ENCODE assay signal across 14 cellular contexts in genomic region chr1:10989920-10990520, GRCh38. TPM values are rescaled to one million over a fixed set of nuclear protein-coding genes. Genes with fewer than 3 reads are reported as not detected.
A peak's percentile ranks its signal among the peaks of the same experiment; 100 is the strongest.
DNase-seq lines count a peak whose midpoint lies in the region; ATAC-seq, FAIRE-seq and TF ChIP-seq lines count a peak whose summit lies in the region.
"Not testable (repeated sequence)": the region's sequence is repeated elsewhere in the genome, so short reads cannot be mapped to it uniquely, and the experiment has no call there.
"Had no signal": no experiment of that assay in that cellular context is flagged by ENCODE, and none has a peak within 500 bp of the region (broad histone marks: within the 10 kb centered on the region; RNA-seq: fewer than 3 reads in every experiment).

No MANE protein-coding gene starts in this region.

- POLR2A ChIA-PET in K562 (lab: Yijun Ruan, JAX): interaction anchor here (0.5 to 1.0 kb wide), 3 partner anchors 12 to 144 kb away, joined by 3 to 4 read pairs (median 3); partner anchors contain the start of gene TARDBP

- peak overlapping the region; percentile 50; the same call in 1 of the 2 replicates for H3K4me2 ChIP-seq in BLaER1
- not testable (repeated sequence) for H3K4me2 ChIP-seq in K562 (ENCODE audit: insufficient read depth, low read length)

- FAIRE-seq in K562 (lab: Jason Lieb, UNC); kidney (lab: Jason Lieb, UNC); urothelium cell line (lab: Jason Lieb, UNC): not testable (repeated sequence)

- not testable (repeated sequence) for H3K27ac ChIP-seq in BLaER1; K562 (ENCODE audit: extremely low read depth, low read depth, low read length); kidney (ENCODE audit: low read depth in 2 of 2, low read length in 2 of 2)

- H3K9me1 ChIP-seq in K562 (ENCODE audit: control insufficient read depth, insufficient read depth, low read length): not testable (repeated sequence)

- TF ChIP-seq POLR2A in K562 (conservative IDR thresholded peaks at IDR 0.05): not testable (repeated sequence)

- not testable (repeated sequence) for H3K36me3 ChIP-seq in BLaER1; H7 (replicated peaks; ENCODE audit: control insufficient read depth, insufficient read depth, low read length); K562 (ENCODE audit: control insufficient read depth, insufficient read depth, low read length); kidney (ENCODE audit: control insufficient read depth in 1 of 2, insufficient read depth in 2 of 2, low read length in 2 of 2)

- H3K9ac ChIP-seq in BLaER1; K562 (ENCODE audit: insufficient read depth in 1 of 2, low read depth in 2 of 2, low read length in 2 of 2); kidney (ENCODE audit: low read length in 2 of 2): not testable (repeated sequence)

- in situ Hi-C loops in K562 (cut with MboI): not testable (repeated sequence)

- CTCF ChIA-PET in K562 (lab: Yijun Ruan, JAX; ENCODE audit: low intra/inter-chr PET ratio): not testable (repeated sequence)

- 1% methylated on average over 6 of the region's 6 CpGs for whole genome bisulfite sequencing in K562 (ENCODE audit: insufficient coverage, low coverage, missing lambda C conversion rate)

- peak; percentile 39 for DNase-seq in H7
- DNase-seq in M059J (ENCODE audit: low read depth): peak; percentile 58
- DNase-seq in OCI-M1 (lab: John Stamatoyannopoulos, UW): peak; percentile 27
- DNase-seq in K562 (ENCODE audit: extremely low read depth in 1 of 4, low spot score in 3 of 4): not testable (repeated sequence)
- DNase-seq in kidney: peak; percentile 23
- DNase-seq in urothelium cell line (ENCODE audit: low spot score): peak; percentile 58

- ATAC-seq in SK-N-SH treated with all-trans-retinoic acid at 6 μM for 48 hours: peak; percentile 72; the same call in 2 of the 3 replicates
- not testable (repeated sequence) for ATAC-seq in K562

- not testable (repeated sequence) for TF ChIP-seq RAD21 in K562 (CRISPR knock-in tag; conservative IDR thresholded peaks at IDR 0.05 in 1 of 2, IDR thresholded peaks at IDR 0.05 in 1 of 2)

- H2AFZ ChIP-seq in K562 (ENCODE audit: low read depth, low read length): not testable (repeated sequence)

- not testable (repeated sequence) for H3K9me3 ChIP-seq in BLaER1; K562 (replicated peaks; ENCODE audit: control insufficient read depth, insufficient read depth, low read depth, low read length); kidney (ENCODE audit: control insufficient read depth in 1 of 2, low read length in 2 of 2)

- not testable (repeated sequence) for H4K20me1 ChIP-seq in BLaER1; K562 (replicated peaks; ENCODE audit: control insufficient read depth, insufficient read depth, low read length)

- H3K79me2 ChIP-seq in K562 (ENCODE audit: control insufficient read depth, insufficient read depth, low read length): not testable (repeated sequence)

- not testable (repeated sequence) for TF ChIP-seq CTCF in K562 (IDR thresholded peaks at IDR 0.05 in 2 of 3, conservative IDR thresholded peaks at IDR 0.05 in 1 of 3; ENCODE audit: insufficient read depth in 2 of 3, low read depth in 1 of 3, low read length in 3 of 3); kidney (IDR thresholded peaks at IDR 0.05; ENCODE audit: borderline replicate concordance, extremely low read depth, insufficient read depth)

- H3K4me3 ChIP-seq in BLaER1; H7 (ENCODE audit: insufficient read depth, low read depth, low read length); K562; kidney (ENCODE audit: low read length in 2 of 2): not testable (repeated sequence)

- TF ChIP-seq EP300 in K562 (IDR thresholded peaks at IDR 0.05; ENCODE audit: low read length): not testable (repeated sequence)

- not testable (repeated sequence) for BruUV-seq in K562 (replicated peaks; lab: Mats Ljungman, UMichigan)

- intact Hi-C loops in K562 (cut with micrococcal nuclease); kidney (cut with DNase I): not testable (repeated sequence)

- peaks cover 31% of the 10 kb centered on the region for H3K4me1 ChIP-seq in BLaER1
- H3K4me1 ChIP-seq in K562 (replicated peaks in 1 of 2; ENCODE audit: control insufficient read depth in 2 of 2, insufficient read depth in 2 of 2, low read length in 2 of 2); kidney (ENCODE audit: control insufficient read depth in 1 of 2, insufficient read depth in 1 of 2, low read depth in 1 of 2, low read length in 2 of 2): not testable (repeated sequence)

- not testable (repeated sequence) for H3K27me3 ChIP-seq in BLaER1; H7 (ENCODE audit: control insufficient read depth, insufficient read depth, low read length)
- peaks cover 38 to 71% of the 10 kb centered on the region in 2 experiments for H3K27me3 ChIP-seq in K562 (ENCODE audit: control insufficient read depth in 2 of 2, insufficient read depth in 2 of 2, low read length in 2 of 2)

TF ChIP-seq in K562, 482 proteins besides CTCF, POLR2A, EP300 and RAD21:
- peak; percentile 82 for TF ChIP-seq CHD2 (IDR thresholded peaks at IDR 0.05; ENCODE audit: low read depth, low read length)
- TF ChIP-seq ZFP36 (IDR thresholded peaks at IDR 0.05; ENCODE audit: low read depth, low read length, partially characterized antibody): peak; percentile 12

RNA-seq across cellular contexts. Expression of gene TARDBP, which starts 22.4 kb away (rescaled TPM):
- 91.4 and 96.7 TPM in 2 replicates for total RNA-seq in H7 (2014; rRNA removed; shearing (Covaris generic))
- total RNA-seq in M059J (2014; rRNA removed; shearing (Covaris generic)): 70.2 and 106 TPM in 2 replicates
- total RNA-seq in K562 (2011; cell fraction: chromatin; rRNA removed; ENCODE audit: low replicate concordance): 242 and 417 TPM in 2 replicates
- 197 and 216 TPM in 2 replicates for total RNA-seq in K562 (2011; cell fraction: nucleolus; rRNA removed)
- 336 and 397 TPM in 2 replicates for total RNA-seq in K562 (2011; cell fraction: nucleoplasm; rRNA removed)
- total RNA-seq in K562 (2014; rRNA removed) (129 TPM in 2 replicates), K562 (2014; rRNA removed; fragmentation: Illumina TruSeq; extraction: Trizol) (176 and 198 TPM in 2 replicates), K562 (2015; rRNA removed; fragmentation: Illumina TruSeq; extraction: Trizol) (206 and 220 TPM in 2 replicates), K562 (2021) (211 and 243 TPM in 2 replicates), kidney (140 TPM)
- polyA plus RNA-seq in K562 (2011; rRNA removed) (220 and 244 TPM in 2 replicates), K562 (2014; fragmentation: Illumina TruSeq; extraction: Trizol) (358 and 487 TPM in 2 replicates), K562 (2014; fragmentation: Nextera tagmentation; extraction: Ambion mirVana) (100 to 1,000 TPM; 122 to 285 TPM), K562 (2014; rRNA removed) (403 and 515 TPM in 2 replicates), kidney (ENCODE audit: insufficient read depth, low read depth, low replicate concordance) (103 TPM)
- 83.0 and 130 TPM in 2 replicates for polyA plus RNA-seq in K562 (2011; cell fraction: cytosol; rRNA removed)
- 341 and 531 TPM in 2 replicates for polyA plus RNA-seq in K562 (2011; cell fraction: nucleus; rRNA removed)
- polyA plus RNA-seq in K562 (2012): 176 and 348 TPM in 2 replicates
- polyA minus RNA-seq in K562 (2011; rRNA and poly(A)+ RNA removed): 180 and 229 TPM in 2 replicates
- 96.8 and 129 TPM in 2 replicates for polyA minus RNA-seq in K562 (2011; cell fraction: cytosol; rRNA and poly(A)+ RNA removed)
- 160 and 216 TPM in 2 replicates for polyA minus RNA-seq in K562 (2011; cell fraction: nucleus; rRNA and poly(A)+ RNA removed)

RNA-seq across cellular contexts. Expression of gene MASP2, which starts 57.0 kb away (rescaled TPM):
- total RNA-seq in H7 (2014; rRNA removed; shearing (Covaris generic)): 0.17 and 0.63 TPM in 2 replicates
- total RNA-seq in M059J (2014; rRNA removed; shearing (Covaris generic)): not detected in 2 replicates
- total RNA-seq in K562 (2011; cell fraction: chromatin; rRNA removed; ENCODE audit: low replicate concordance): 0.49 and 1.1 TPM in 2 replicates
- total RNA-seq in K562 (2011; cell fraction: nucleolus; rRNA removed): 0.33 and 0.39 TPM in 2 replicates
- 0.37 and 0.38 TPM in 2 replicates for total RNA-seq in K562 (2011; cell fraction: nucleoplasm; rRNA removed)
- total RNA-seq in K562 (2014; rRNA removed) (0.08 TPM in 1 of 2 replicates, not detected in the other), K562 (2014; rRNA removed; fragmentation: Illumina TruSeq; extraction: Trizol) (0.07 TPM in 1 of 2 replicates, not detected in the other), K562 (2015; rRNA removed; fragmentation: Illumina TruSeq; extraction: Trizol) (not detected in 2 replicates), K562 (2021) (0.09 and 0.27 TPM in 2 replicates), kidney (not detected)
- polyA plus RNA-seq in K562 (2011; rRNA removed) (0.03 TPM in 1 of 2 replicates, not detected in the other), K562 (2014; fragmentation: Illumina TruSeq; extraction: Trizol) (not detected in 2 replicates), K562 (2014; fragmentation: Nextera tagmentation; extraction: Ambion mirVana) (under 1 TPM; 0.01 to 0.06 TPM), K562 (2014; rRNA removed) (0.11 and 0.23 TPM in 2 replicates), kidney (ENCODE audit: insufficient read depth, low read depth, low replicate concordance) (not detected)
- 0.03 and 0.09 TPM in 2 replicates for polyA plus RNA-seq in K562 (2011; cell fraction: cytosol; rRNA removed)
- polyA plus RNA-seq in K562 (2011; cell fraction: nucleus; rRNA removed): 0.14 and 0.28 TPM in 2 replicates
- 0.76 and 1.9 TPM in 2 replicates for polyA plus RNA-seq in K562 (2012)
- not detected in 2 replicates for polyA minus RNA-seq in K562 (2011; rRNA and poly(A)+ RNA removed)
- not detected in 2 replicates for polyA minus RNA-seq in K562 (2011; cell fraction: cytosol; rRNA and poly(A)+ RNA removed)
- 0.11 and 0.13 TPM in 2 replicates for polyA minus RNA-seq in K562 (2011; cell fraction: nucleus; rRNA and poly(A)+ RNA removed)
- total RNA-seq: B cell, Calu3 had no signal
- polyA plus RNA-seq: CD14-positive monocyte; CD8-positive, alpha-beta memory T cell; IgD-negative memory B cell; SK-N-SH had no signal
